ENCODE assay signal across 8 cellular contexts in the genomic region with DNA sequence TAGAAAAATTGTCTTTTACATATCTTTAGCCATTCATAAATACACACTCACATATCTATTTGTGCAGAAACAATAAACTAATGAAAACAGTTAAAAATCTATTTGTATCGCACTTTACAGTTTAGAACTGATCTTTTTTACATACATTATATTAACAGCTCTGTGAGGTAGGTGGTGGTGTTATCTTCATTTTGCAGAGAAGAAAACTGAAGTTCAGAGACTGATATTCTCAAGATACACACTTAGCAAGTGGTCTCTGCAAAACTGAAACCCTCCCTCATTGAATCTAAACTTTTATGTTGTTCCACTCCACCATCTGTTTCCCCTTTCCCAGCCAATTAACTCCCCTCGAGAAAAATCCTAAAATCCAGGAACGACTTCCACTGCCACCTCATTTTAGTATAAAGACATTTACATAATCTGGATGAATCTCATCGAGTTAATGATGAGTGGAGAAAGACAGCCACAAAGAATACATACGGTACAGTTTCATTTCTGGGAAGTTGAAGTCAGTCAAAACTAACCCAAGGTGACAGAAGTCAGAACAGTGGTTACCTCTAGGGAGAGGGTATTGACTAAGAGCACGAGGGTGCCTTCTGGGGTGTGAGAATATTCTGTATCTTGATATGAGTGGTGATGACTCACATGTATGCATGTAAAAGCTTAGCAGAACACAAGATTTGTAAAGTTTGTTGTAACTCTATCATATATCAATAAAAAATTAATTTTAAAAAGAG.
DNase-seq lines count a peak whose midpoint lies in the region; ATAC-seq and TF ChIP-seq lines count a peak whose summit lies in the region.

No MANE protein-coding gene starts in this region.

- H3K9me1 ChIP-seq in IMR-90 (ENCODE audit: insufficient read depth, low read length), result no peaks in the 10 kb centered on the region

- dilution Hi-C loops in IMR-90 (cut with HindIII; ENCODE audit: low sequenced_read_pairs, unreplicated experiment), result no loop called here

- no peak overlapping the region for H3K14ac ChIP-seq in IMR-90 (replicated peaks; ENCODE audit: low read depth, low read length)

- no peaks in the 10 kb centered on the region for H3K27me3 ChIP-seq in IMR-90 (ENCODE audit: control insufficient read depth, insufficient read depth, low read length)
- H3K27me3 ChIP-seq in Peyer's patch, result no peaks in the 10 kb centered on the region

- no peaks in the 10 kb centered on the region for H3K36me3 Mint-ChIP-seq in activated CD4-positive, alpha-beta T cell treated with anti-CD3 and anti-CD28 coated beads, Interleukin-2, amount 10 ng/mL, durations not matched to agents 24 days and 14 days (ENCODE audit: low read depth)

- H3K4me2 ChIP-seq in IMR-90 (ENCODE audit: low read depth, low read length), result no peak overlapping the region

- no peak overlapping the region for H2BK15ac ChIP-seq in IMR-90 (ENCODE audit: low read depth, low read length)

- H2AK5ac ChIP-seq in IMR-90 (ENCODE audit: low read depth, low read length), result no peak overlapping the region

- no TSS peak for BruUV-seq in IMR-90 (replicated peaks; lab: Mats Ljungman, UMichigan)

- H3K9me3 Mint-ChIP-seq in activated CD4-positive, alpha-beta T cell treated with anti-CD3 and anti-CD28 coated beads, Interleukin-2, amount 10 ng/mL, durations not matched to agents 24 days and 14 days, result peaks cover 11% of the 10 kb centered on the region

- H3K4ac ChIP-seq in IMR-90 (ENCODE audit: low read depth, low read length), result no peak overlapping the region

- no peak overlapping the region for H2BK20ac ChIP-seq in IMR-90 (ENCODE audit: low read depth, low read length)

- H3K27ac ChIP-seq in IMR-90 (ENCODE audit: insufficient read depth, low read length), result no peak overlapping the region
- H3K27ac ChIP-seq in Peyer's patch, result no peak overlapping the region

- TF ChIP-seq CTCF in IMR-90 (conservative IDR thresholded peaks at IDR 0.05; ENCODE audit: low read depth, low read length) (no peak), omental fat pad (IDR thresholded peaks at IDR 0.05) (no peak), Peyer's patch (IDR thresholded peaks at IDR 0.05) (no peak)

- H3K9me3 ChIP-seq in IMR-90 (ENCODE audit: control insufficient read depth, insufficient read depth, low read length) (no peaks in the 10 kb centered on the region), Peyer's patch (no peaks in the 10 kb centered on the region)

- H4K91ac ChIP-seq in IMR-90 (ENCODE audit: insufficient read depth, low read depth, low read length), result no peak overlapping the region

- H3K79me1 ChIP-seq in IMR-90 (ENCODE audit: low read depth in 1 of 2, low read length in 2 of 2), result no peaks in the 10 kb centered on the region

- H2BK5ac ChIP-seq in IMR-90 (ENCODE audit: low read depth, low read length, poor library complexity, severe bottlenecking), result no peak overlapping the region

- no peak overlapping the region for H3K18ac ChIP-seq in IMR-90 (ENCODE audit: low read depth, low read length)

- H3K36me3 ChIP-seq in IMR-90 (ENCODE audit: control insufficient read depth, insufficient read depth, low read length) (no peaks in the 10 kb centered on the region), Peyer's patch (no peaks in the 10 kb centered on the region)

- intact Hi-C loops in activated CD4-positive, alpha-beta T cell treated with anti-CD3 and anti-CD28 coated beads, Interleukin-2, amount 10 ng/mL, durations not matched to agents 24 days and 14 days (cut with micrococcal nuclease), result no loop called here
- intact Hi-C loops in IMR-90 (cut with micrococcal nuclease) (no loop called here), posterior cingulate gyrus (cut with DNase I) (no loop called here)

- H3K23ac ChIP-seq in IMR-90 (ENCODE audit: low read depth, low read length), result no peak overlapping the region

- no peaks in the 10 kb centered on the region for H4K20me1 ChIP-seq in IMR-90 (ENCODE audit: insufficient read depth, low read length)

- H2AK9ac ChIP-seq in IMR-90 (replicated peaks; ENCODE audit: low read depth, low read length, poor library complexity), result no peak overlapping the region

- H4K8ac ChIP-seq in IMR-90 (ENCODE audit: low read depth in 2 of 2, low read length in 2 of 2), result no peak overlapping the region

- CTCF ChIA-PET in IMR-90 (lab: Yijun Ruan, JAX), result no interaction called here

- ATAC-seq in GM21825 (IDR thresholded peaks at IDR 0.05; ENCODE audit: unreplicated experiment) (peak; percentile 97), IMR-90 (ENCODE audit: low read depth) (peak; percentile 46; the same call in 1 of the 2 replicates), omental fat pad (ENCODE audit: low FRiP score) (peak; percentile 31)

- peak overlapping the region; percentile 58 for H3K4me3 Mint-ChIP-seq in activated CD4-positive, alpha-beta T cell treated with anti-CD3 and anti-CD28 coated beads, Interleukin-2, amount 10 ng/mL, durations not matched to agents 24 days and 14 days

- H3K4me3 ChIP-seq in IMR-90 (ENCODE audit: insufficient read depth, low read depth, low read length) (no peak overlapping the region), Peyer's patch (no peak overlapping the region)

- no peak for TF ChIP-seq POLR2A in IMR-90 (IDR thresholded peaks at IDR 0.05; ENCODE audit: low read depth, low read length)
- TF ChIP-seq POLR2A in Peyer's patch (IDR thresholded peaks at IDR 0.05), result no peak

- in situ Hi-C loops in IMR-90 (cut with MboI; ENCODE audit: low sequenced_read_pairs), result no loop called here

- no peak for TF ChIP-seq RAD21 in IMR-90 (IDR thresholded peaks at IDR 0.05; ENCODE audit: low read length)

- H2BK120ac ChIP-seq in IMR-90 (ENCODE audit: low read depth, low read length), result no peak overlapping the region

- H3K4me1 ChIP-seq in IMR-90 (ENCODE audit: control insufficient read depth, insufficient read depth, low read length) (no peaks in the 10 kb centered on the region; the same call in 1 of the 2 replicates), Peyer's patch (no peaks in the 10 kb centered on the region)

- DNase-seq in activated CD4-positive, alpha-beta T cell treated with anti-CD3 and anti-CD28 coated beads, Interleukin-2, amount 10 ng/mL, durations not matched to agents 24 days and 14 days, result peak; percentile 55
- DNase-seq in activated CD4-positive, alpha-beta T cell treated with anti-CD3 and anti-CD28 coated beads, Interleukin-2, amount 50 U/mL, for 1 hour, result no peak
- DNase-seq in IMR-90 (peak; percentile 75), omental fat pad (ENCODE audit: low spot score) (no peak), Peyer's patch (no peak), NCI-H187 treated with DMSO at 0.1 percent for 48 hours (lab: John Stamatoyannopoulos, UW) (no peak), posterior cingulate gyrus (no peak)

- H3K27ac Mint-ChIP-seq in activated CD4-positive, alpha-beta T cell treated with anti-CD3 and anti-CD28 coated beads, Interleukin-2, amount 10 ng/mL, durations not matched to agents 24 days and 14 days, result peak overlapping the region; percentile 56

- peaks cover 4% of the 10 kb centered on the region for H3K4me1 Mint-ChIP-seq in activated CD4-positive, alpha-beta T cell treated with anti-CD3 and anti-CD28 coated beads, Interleukin-2, amount 10 ng/mL, durations not matched to agents 24 days and 14 days

- H3K27me3 Mint-ChIP-seq in activated CD4-positive, alpha-beta T cell treated with anti-CD3 and anti-CD28 coated beads, Interleukin-2, amount 10 ng/mL, durations not matched to agents 24 days and 14 days, result no peaks in the 10 kb centered on the region

- POLR2A ChIA-PET in IMR-90 (lab: Charles Lee; ENCODE audit: unreplicated experiment), result no interaction called here

- H4K5ac ChIP-seq in IMR-90 (ENCODE audit: low read depth, low read length), result no peak overlapping the region

- no peak overlapping the region for H2AFZ ChIP-seq in IMR-90 (replicated peaks; ENCODE audit: low read length, poor library complexity)

- no CpG with 5 or more reads among the region's 6 CpGs for WGBS in IMR-90 (ENCODE audit: extremely low coverage in 2 of 2, insufficient read length in 1 of 2), 2 experiments

- H3K9ac ChIP-seq in IMR-90 (ENCODE audit: low read depth, low read length), result no peak overlapping the region

- H3K56ac ChIP-seq in IMR-90 (ENCODE audit: extremely low read depth, insufficient read depth, low read length), result no peak overlapping the region

TF ChIP-seq in IMR-90, 13 proteins besides CTCF, POLR2A, EP300 and RAD21:
- TF ChIP-seq MAFK (IDR thresholded peaks at IDR 0.05; ENCODE audit: low read depth, low read length) (no peak), FOS (IDR thresholded peaks at IDR 0.05; ENCODE audit: low read depth, low read length) (peak; percentile 53), USF2 (IDR thresholded peaks at IDR 0.05; ENCODE audit: low read depth, low read length) (no peak), ELK1 (IDR thresholded peaks at IDR 0.05; ENCODE audit: borderline replicate concordance, low read depth, low read length) (no peak), BHLHE40 (IDR thresholded peaks at IDR 0.05; ENCODE audit: low read depth, low read length) (peak; percentile 74), CEBPB (IDR thresholded peaks at IDR 0.05; ENCODE audit: low read depth, low read length) (peak; percentile 29; the same call in 1 of the 2 replicates)

Comparison
In these comparisons a context has a peak if more than half of its experiments do, and no peak if none do; other contexts are left out.
1. DNase-seq: peak in activated CD4-positive, alpha-beta T cell treated with anti-CD3 and anti-CD28 coated beads, Interleukin-2, amount 10 ng/mL, durations not matched to agents 24 days and 14 days (single experiment) and IMR-90 (single experiment); none in activated CD4-positive, alpha-beta T cell treated with anti-CD3 and anti-CD28 coated beads, Interleukin-2, amount 50 U/mL, for 1 hour (single experiment), omental fat pad (single experiment), Peyer's patch (0 of 3), NCI-H187 treated with DMSO at 0.1 percent for 48 hours (single experiment) and posterior cingulate gyrus (0 of 10).
2. ATAC-seq: peak in every context shown above with its lines; median percentile 97 in GM21825; 46 in IMR-90; 31 in omental fat pad.